9 cellular contexts compared by ENCODE assay signal in the genomic region with DNA sequence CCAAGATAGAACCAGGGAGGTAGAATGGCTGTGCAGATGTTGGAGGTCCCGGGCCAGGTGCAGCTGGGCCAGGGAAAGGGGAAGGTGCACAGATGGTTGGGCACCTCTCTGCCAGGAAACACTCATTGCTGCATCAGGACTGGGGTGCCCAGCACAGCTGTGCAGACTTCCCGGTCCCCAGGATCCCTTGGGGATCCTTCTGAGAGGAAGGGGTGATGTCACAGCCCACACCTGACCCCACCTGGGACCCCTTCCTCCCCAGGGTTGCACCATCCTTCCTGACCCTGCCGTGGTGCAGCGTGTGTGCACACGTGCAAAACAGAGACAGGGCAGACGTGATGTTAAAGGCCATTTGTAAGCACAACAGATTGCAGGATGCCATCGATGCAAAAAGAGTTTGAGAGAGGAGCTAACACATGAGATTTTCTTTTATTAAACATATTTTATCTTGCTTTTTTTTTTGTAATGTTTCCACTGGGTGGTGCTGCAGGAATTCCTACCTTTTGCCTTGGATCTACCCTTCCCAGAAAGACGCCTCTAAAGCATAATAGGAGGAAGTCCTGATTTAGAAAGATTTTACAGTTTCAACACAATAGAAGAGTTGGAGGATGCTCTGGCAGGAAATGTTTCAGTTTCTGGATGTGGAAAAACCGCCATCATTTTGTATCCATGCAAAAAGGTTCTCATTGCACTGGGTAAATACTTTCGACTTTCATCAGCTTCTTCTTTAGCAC. TPM values are rescaled to one million over a fixed set of nuclear protein-coding genes. Genes with fewer than 3 reads are reported as not detected.
DNase-seq lines count a peak whose midpoint lies in the region; ATAC-seq and TF ChIP-seq lines count a peak whose summit lies in the region.
"Had no signal": no experiment of that assay in that cellular context is flagged by ENCODE, and none has a peak within 500 bp of the region (broad histone marks: within the 10 kb centered on the region; RNA-seq: fewer than 3 reads in every experiment).

No MANE protein-coding gene starts in this region.

- peaks cover 16% of the 10 kb centered on the region; the same call in 1 of the 2 replicates for H4K20me1 ChIP-seq in BLaER1

- peak; percentile 42 for ATAC-seq in body of pancreas
- ATAC-seq in naive B cell (ENCODE audit: low read depth in 2 of 2), result peak; percentile 72 to 77
- no peak for ATAC-seq in HG02884 (IDR thresholded peaks at IDR 0.05; ENCODE audit: unreplicated experiment)

- H3K4me1 Mint-ChIP-seq in IgD-negative memory B cell (peaks cover 85 to 88% (median 86%) of the 10 kb centered on the region in 3 donors), naive B cell (peaks cover 79 to 100% (median 100%) of the 10 kb centered on the region in 3 donors), immature natural killer cell (peaks cover 63 to 94% of the 10 kb centered on the region in 2 donors)

- H3K4me3 Mint-ChIP-seq in IgD-negative memory B cell (peak overlapping the region; percentile 61 to 88 (median 77)), naive B cell (peak overlapping the region; percentile 61 to 91 (median 80)), immature natural killer cell (no peak overlapping the region)

- H3K4me3 ChIP-seq in BLaER1 (peak overlapping the region; percentile 52), body of pancreas (no peak overlapping the region)

- peaks cover 12% of the 10 kb centered on the region; the same call in 1 of the 2 replicates for H3K9me3 ChIP-seq in BLaER1
- no peaks in the 10 kb centered on the region for H3K9me3 ChIP-seq in body of pancreas

- peak overlapping the region; percentile 77 for H3K9ac ChIP-seq in BLaER1

- DNase-seq in body of pancreas, result no peak
- DNase-seq in naive B cell, result peak; percentile 74
- no peak for DNase-seq in NCI-H2227 treated with DMSO at 0.1 percent for 48 hours (lab: John Stamatoyannopoulos, UW)
- DNase-seq in immature natural killer cell, result no peak
- DNase-seq in NCI-H526 treated with DMSO at 0.1 percent for 48 hours (lab: John Stamatoyannopoulos, UW), result no peak
- DNase-seq: stimulated activated CD4-positive, alpha-beta T cell treated with anti-CD3 and anti-CD28 coated beads, Interleukin-4, amount 100 ng/mL, for 4 hours had no signal

- peak overlapping the region; percentile 88 for H3K4me2 ChIP-seq in BLaER1

- peaks cover 100% of the 10 kb centered on the region for H3K4me1 ChIP-seq in BLaER1
- no peaks in the 10 kb centered on the region for H3K4me1 ChIP-seq in body of pancreas

- H3K27me3 ChIP-seq in BLaER1, result no peaks in the 10 kb centered on the region
- H3K27me3 ChIP-seq in body of pancreas, result no peaks in the 10 kb centered on the region

- H3K27ac ChIP-seq in BLaER1 (peak overlapping the region; percentile 88), body of pancreas (peak overlapping the region in 1 of 4 donors; percentile 8)

- no peaks in the 10 kb centered on the region for H3K27me3 Mint-ChIP-seq in IgD-negative memory B cell
- no peaks in the 10 kb centered on the region for H3K27me3 Mint-ChIP-seq in naive B cell
- no peaks in the 10 kb centered on the region for H3K27me3 Mint-ChIP-seq in immature natural killer cell (ENCODE audit: low read depth in 3 of 3)

- no peaks in the 10 kb centered on the region for H3K36me3 Mint-ChIP-seq in IgD-negative memory B cell
- H3K36me3 Mint-ChIP-seq in naive B cell, result no peaks in the 10 kb centered on the region
- H3K36me3 Mint-ChIP-seq in immature natural killer cell, result no peaks in the 10 kb centered on the region

- H3K27ac Mint-ChIP-seq in IgD-negative memory B cell, result peak overlapping the region; percentile 78 to 95 (median 86)
- H3K27ac Mint-ChIP-seq in naive B cell, result peak overlapping the region in 5 of 6 donors; percentile 19 to 96 (median 75)
- H3K27ac Mint-ChIP-seq in immature natural killer cell, result peak overlapping the region in 2 of 6 donors; percentile 54 to 72

- peaks cover 3% of the 10 kb centered on the region; the same call in 1 of the 2 replicates for H3K36me3 ChIP-seq in BLaER1
- no peaks in the 10 kb centered on the region for H3K36me3 ChIP-seq in body of pancreas (replicated peaks in 1 of 2; ENCODE audit: insufficient read depth in 1 of 2, low read depth in 2 of 2)

- H3K9me3 Mint-ChIP-seq in IgD-negative memory B cell, result no peaks in the 10 kb centered on the region
- H3K9me3 Mint-ChIP-seq in naive B cell, result no peaks in the 10 kb centered on the region
- no peaks in the 10 kb centered on the region for H3K9me3 Mint-ChIP-seq in immature natural killer cell

- no peak for TF ChIP-seq CTCF in body of pancreas (IDR thresholded peaks at IDR 0.05)

- intact Hi-C loops in body of pancreas (cut with DNase I), result loop anchor here (10.0 kb wide), 1 partner anchor 296 kb away; no protein-coding TSS in a partner anchor

- no peak for TF ChIP-seq POLR2A in body of pancreas (IDR thresholded peaks at IDR 0.05)

- WGBS in body of pancreas, 2 donors, result 49 to 54% methylated on average over 10 of the region's 10 CpGs

RNA-seq across cellular contexts. Expression of a gene that starts 14.8 kb away (rescaled TPM):
- polyA plus RNA-seq in IgD-negative memory B cell (17.9 TPM), naive B cell (ENCODE audit: low read depth in 6 of 6) (10 to 100 TPM; 12.1 to 20.9 (median 14.8) TPM), immature natural killer cell (10 to 100 TPM in 1 of 3 donors, 1 to 10 TPM in 2; 4.7 to 21.7 (median 6.9) TPM)
- total RNA-seq in body of pancreas, result 1 to 10 TPM; 4.9 to 8.0 TPM

Comparison
In these comparisons a context has a peak if more than half of its experiments do, and no peak if none do; other contexts are left out.
1. H3K4me3 Mint-ChIP-seq: peak in IgD-negative memory B cell (4 of 4) and naive B cell (8 of 8); none in immature natural killer cell (0 of 5).